ENCODE assay signal across 1 cellular context in genomic region chr4:78661086-78661690, GRCh38.
TF ChIP-seq lines count a peak whose summit lies in the region.

No MANE protein-coding gene starts in this region.

TF ChIP-seq in HepG2, 621 proteins besides CTCF, POLR2A, EP300 and RAD21 (continued from another document):
- TF ChIP-seq ZNF614 (CRISPR knock-in tag; IDR thresholded peaks at IDR 0.05; ENCODE audit: borderline replicate concordance): no peak
- no peak for TF ChIP-seq BCL6 (CRISPR knock-in tag; IDR thresholded peaks at IDR 0.05)
- no peak for TF ChIP-seq ZNF552 (CRISPR knock-in tag; IDR thresholded peaks at IDR 0.05; ENCODE audit: borderline replicate concordance)
- no peak for TF ChIP-seq ZC3H13 (CRISPR knock-in tag; IDR thresholded peaks at IDR 0.05)
- TF ChIP-seq KLF9 (CRISPR knock-in tag; IDR thresholded peaks at IDR 0.05; ENCODE audit: low read depth): no peak
- TF ChIP-seq NCOR1 (IDR thresholded peaks at IDR 0.05; ENCODE audit: borderline replicate concordance, low read length): no peak
- no peak for TF ChIP-seq TAF15 (IDR thresholded peaks at IDR 0.05; ENCODE audit: low read depth, low read length, poor library complexity, severe bottlenecking)
- no peak for TF ChIP-seq CBX5 (CRISPR knock-in tag; IDR thresholded peaks at IDR 0.05; ENCODE audit: borderline replicate concordance)
- TF ChIP-seq CEBPZ (IDR thresholded peaks at IDR 0.05; ENCODE audit: low read length): no peak
- TF ChIP-seq MXD4 (CRISPR knock-in tag; IDR thresholded peaks at IDR 0.05): no peak
- no peak for TF ChIP-seq TBX3 (IDR thresholded peaks at IDR 0.05; ENCODE audit: borderline replicate concordance)
TF ChIP-seq in HepG2: peak in this region for 0.
